ENCODE assay signal across 8 cellular contexts in genomic region chr1:151458936-151459330, GRCh38. TPM values are rescaled to one million over a fixed set of nuclear protein-coding genes. Genes with fewer than 3 reads are reported as not detected.
A peak's percentile ranks its signal among the peaks of the same experiment; 100 is the strongest.
DNase-seq lines count a peak whose midpoint lies in the region; ATAC-seq and TF ChIP-seq lines count a peak whose summit lies in the region.

No MANE protein-coding gene starts in this region.

- peak overlapping the region; percentile 44 for H3K9ac ChIP-seq in ES-I3 (ENCODE audit: low read depth, low read length)
- no peak overlapping the region for H3K9ac ChIP-seq in liver (ENCODE audit: low read depth in 1 of 2, low read length in 2 of 2)

- H3K27ac ChIP-seq in cingulate gyrus (ENCODE audit: low read depth, low read length) (peak overlapping the region; percentile 85), liver (ENCODE audit: low read depth in 1 of 2, low read length in 2 of 2) (peak overlapping the region; percentile 66 to 89)

- under 1% methylated on average over 47 of the region's 47 CpGs for WGBS in liver

- no peak for ATAC-seq in GM18502 (IDR thresholded peaks at IDR 0.05; ENCODE audit: poor library complexity, unreplicated experiment)

- H3K4me3 ChIP-seq in HFF-Myc (replicated peaks; ENCODE audit: low read depth, low read length), result peak overlapping the region; percentile 46
- peak overlapping the region; percentile 35 to 96 (median 60) for H3K4me3 ChIP-seq in liver (ENCODE audit: low read depth in 1 of 3, low read length in 3 of 3)

- TF ChIP-seq RAD21 in liver (IDR thresholded peaks at IDR 0.05), result no peak

- no peaks in the 10 kb centered on the region for H3K36me3 ChIP-seq in ES-I3 (ENCODE audit: insufficient read depth, low read length)
- no peaks in the 10 kb centered on the region for H3K36me3 ChIP-seq in liver (ENCODE audit: control insufficient read depth in 4 of 4, insufficient read depth in 3 of 4, low read depth in 1 of 4, low read length in 3 of 4)

- DNase-seq in HFF-Myc (ENCODE audit: extremely low read depth, low read depth) (no peak), NCI-H1930 (lab: John Stamatoyannopoulos, UW) (peak; percentile 59 to 63)
- DNase-seq in activated CD4-positive, alpha-beta T cell treated with anti-CD3 and anti-CD28 coated beads for 4 hours, result peak; percentile 53 to 65
- DNase-seq in stimulated activated CD4-positive, alpha-beta T cell treated with anti-CD3 and anti-CD28 coated beads, Interleukin-4, amount 100 ng/mL, for 24 hours, result peak; percentile 58

- H3K27me3 ChIP-seq in liver (ENCODE audit: control insufficient read depth in 4 of 4, insufficient read depth in 4 of 4, low read length in 3 of 4), result no peaks in the 10 kb centered on the region

- H3K4me1 ChIP-seq in ES-I3 (ENCODE audit: insufficient read depth, low read length) (peaks cover 5% of the 10 kb centered on the region), liver (ENCODE audit: control insufficient read depth in 4 of 4, insufficient read depth in 4 of 4, low read length in 3 of 4) (peaks cover 8 to 17% (median 13%) of the 10 kb centered on the region in 4 donors)

- no peak for TF ChIP-seq CTCF in HFF-Myc (IDR thresholded peaks at IDR 0.05; ENCODE audit: low read depth, low read length, missing control alignments)
- no peak for TF ChIP-seq CTCF in liver (IDR thresholded peaks at IDR 0.05; ENCODE audit: low read depth, low read length, missing input control)

- H3K9me3 ChIP-seq in ES-I3 (ENCODE audit: control insufficient read depth, insufficient read depth, low read length) (no peaks in the 10 kb centered on the region), liver (ENCODE audit: control insufficient read depth in 4 of 4, low read length in 3 of 4) (no peaks in the 10 kb centered on the region)

TF ChIP-seq in liver, 16 proteins besides CTCF, POLR2A, EP300 and RAD21:
- TF ChIP-seq HNF4A (conservative IDR thresholded peaks at IDR 0.05) (no peak), FOXA1 (IDR thresholded peaks at IDR 0.05) (no peak), SP1 (IDR thresholded peaks at IDR 0.05) (no peak), HNF4G (IDR thresholded peaks at IDR 0.05) (no peak), JUND (IDR thresholded peaks at IDR 0.05) (no peak), REST (IDR thresholded peaks at IDR 0.05) (no peak), EGR1 (IDR thresholded peaks at IDR 0.05; ENCODE audit: low read depth in 2 of 2) (no peak), ATF3 (IDR thresholded peaks at IDR 0.05) (no peak), YY1 (IDR thresholded peaks at IDR 0.05) (no peak), GABPA (IDR thresholded peaks at IDR 0.05 in 1 of 2, conservative IDR thresholded peaks at IDR 0.05 in 1 of 2) (no peak), FOXA2 (IDR thresholded peaks at IDR 0.05) (no peak), RXRA (IDR thresholded peaks at IDR 0.05) (no peak), NR2F2 (IDR thresholded peaks at IDR 0.05) (no peak), ZBTB33 (IDR thresholded peaks at IDR 0.05) (no peak), TAF1 (conservative IDR thresholded peaks at IDR 0.05) (no peak), MAX (IDR thresholded peaks at IDR 0.05) (no peak)

RNA-seq across cellular contexts. Expression of gene POGZ, which starts 0.4 kb away (rescaled TPM):
- 10 to 100 TPM; 26.8 to 30.1 TPM for total RNA-seq in liver
- polyA plus RNA-seq in liver, result 1 to 10 TPM; 7.7 to 7.8 TPM

RNA-seq across cellular contexts. Expression of gene CGN, which starts 52.3 kb away (rescaled TPM):
- 10 to 100 TPM; 16.9 to 48.9 TPM for total RNA-seq in liver
- 10 to 100 TPM; 19.3 to 19.5 TPM for polyA plus RNA-seq in liver

RNA-seq across cellular contexts. Expression of gene PSMB4, which starts 59.6 kb away (rescaled TPM):
- 100 to 1,000 TPM; 130 to 212 TPM for total RNA-seq in liver
- polyA plus RNA-seq in liver, result 100 to 1,000 TPM; 191 to 228 TPM
